ENCODE assay signal across 8 cellular contexts in the genomic region with DNA sequence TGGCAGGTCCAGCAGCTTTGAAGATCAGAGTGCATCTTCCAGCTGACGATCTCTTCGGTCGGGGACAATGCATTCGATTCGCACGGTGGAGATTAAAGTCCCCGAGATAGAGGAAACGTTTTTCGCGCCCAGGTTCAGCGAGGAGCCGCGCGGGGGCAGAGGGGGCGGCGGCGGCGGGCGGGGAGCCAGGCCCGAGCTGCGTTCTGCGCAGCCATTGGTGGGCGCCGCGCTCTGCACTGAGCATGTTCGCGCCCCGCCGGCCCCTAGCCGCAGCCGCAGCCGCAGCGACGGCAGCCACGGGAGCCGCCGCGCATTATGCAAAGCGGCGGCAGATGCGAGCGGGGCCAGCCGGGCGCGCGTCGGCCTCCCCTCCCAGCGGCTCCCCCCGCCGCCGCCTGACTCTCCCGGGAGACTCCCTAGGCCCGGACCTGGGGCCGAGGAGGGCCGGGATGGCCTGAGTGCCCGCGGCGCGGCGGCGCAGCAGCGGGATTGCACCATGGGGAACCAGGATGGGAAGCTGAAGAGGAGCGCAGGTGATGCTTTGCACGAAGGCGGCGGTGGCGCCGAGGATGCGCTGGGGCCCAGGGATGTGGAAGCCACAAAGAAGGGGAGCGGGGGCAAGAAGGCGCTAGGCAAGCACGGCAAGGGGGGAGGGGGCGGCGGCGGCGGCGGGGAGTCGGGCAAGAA. TPM values are rescaled to one million over a fixed set of nuclear protein-coding genes. Genes with fewer than 3 reads are reported as not detected.
DNase-seq lines count a peak whose midpoint lies in the region; ATAC-seq and TF ChIP-seq lines count a peak whose summit lies in the region.

A gene (plus strand): TSS at position 270 of the 687 bp plus-strand sequence. CDS start 227 bp downstream, at position 497.

- H3K36me3 ChIP-seq in left ventricle myocardium inferior (no peaks in the 10 kb centered on the region), prostate gland (no peaks in the 10 kb centered on the region)

- peaks cover 29% of the 10 kb centered on the region for H3K27me3 Mint-ChIP-seq in activated B cell treated with CpG ODN at 0.5 μM for 24 hours

- 2% methylated on average over 65 of the region's 78 CpGs for WGBS in prostate gland

- H3K4me1 ChIP-seq in left ventricle myocardium inferior (peaks cover 24% of the 10 kb centered on the region), prostate gland (replicated peaks) (no peaks in the 10 kb centered on the region)

- peak within 1 kb of the TSS; percentile 58 for H3K4me3 ChIP-seq in left ventricle myocardium inferior
- H3K4me3 ChIP-seq in prostate gland = peak within 1 kb of the TSS; percentile 20 to 22

- POLR2A ChIA-PET in activated B cell treated with CpG ODN at 0.5 μM for 24 hours (lab: Charles Lee) = no interaction called here

- TF ChIP-seq CTCF in activated B cell treated with CpG ODN at 0.5 μM for 24 hours (IDR thresholded peaks at IDR 0.05) = no peak
- TF ChIP-seq CTCF in left ventricle myocardium inferior (IDR thresholded peaks at IDR 0.05; ENCODE audit: borderline replicate concordance) = no peak
- no peak for TF ChIP-seq CTCF in prostate gland (IDR thresholded peaks at IDR 0.05)

- peaks cover 5% of the 10 kb centered on the region for H3K4me1 Mint-ChIP-seq in activated B cell treated with CpG ODN at 0.5 μM for 24 hours

- no peaks in the 10 kb centered on the region for H3K9me3 Mint-ChIP-seq in activated B cell treated with CpG ODN at 0.5 μM for 24 hours

- H3K27ac Mint-ChIP-seq in activated B cell treated with CpG ODN at 0.5 μM for 24 hours = no peak within 1 kb of the TSS

- H3K9me3 ChIP-seq in left ventricle myocardium inferior (replicated peaks) (no peaks in the 10 kb centered on the region), prostate gland (no peaks in the 10 kb centered on the region)

- TF ChIP-seq POLR2A in prostate gland (IDR thresholded peaks at IDR 0.05) = no peak

- peak within 1 kb of the TSS; percentile 13 for H3K4me3 Mint-ChIP-seq in activated B cell treated with CpG ODN at 0.5 μM for 24 hours

- H3K27ac ChIP-seq in left ventricle myocardium inferior (replicated peaks) (no peak within 1 kb of the TSS), prostate gland (no peak within 1 kb of the TSS)

- DNase-seq in DMS53 (lab: John Stamatoyannopoulos, UW) (peak; percentile 86), M059J (ENCODE audit: low read depth) (peak; percentile 71), activated B cell treated with CpG ODN at 0.5 μM for 24 hours (no peak), left ventricle myocardium inferior (no peak), prostate gland (ENCODE audit: low spot score) (no peak), SIG-M5 treated with dmso at 0.1 percent for 504 hours (lab: John Stamatoyannopoulos, UW; ENCODE audit: unreplicated experiment) (no peak), GM19240 (ENCODE audit: insufficient read length, low spot score) (no peak), NOMO-1 (lab: John Stamatoyannopoulos, UW; ENCODE audit: unreplicated experiment in 2 of 2) (no peak)

- ATAC-seq in activated B cell treated with CpG ODN at 0.5 μM for 24 hours (ENCODE audit: low read depth) = no peak

- H3K27me3 ChIP-seq in left ventricle myocardium inferior (ENCODE audit: low read depth) (peaks cover 100% of the 10 kb centered on the region), prostate gland (replicated peaks; ENCODE audit: insufficient read depth) (peaks cover 16% of the 10 kb centered on the region)

- intact Hi-C loops in activated B cell treated with CpG ODN at 0.5 μM for 24 hours (cut with micrococcal nuclease) = no loop called here
- intact Hi-C loops in left ventricle myocardium inferior (cut with micrococcal nuclease) = no loop called here
- intact Hi-C loops in prostate gland (cut with DNase I) = no loop called here

- CTCF ChIA-PET in activated B cell treated with CpG ODN at 0.5 μM for 24 hours (lab: Charles Lee) = no interaction called here

- H3K36me3 Mint-ChIP-seq in activated B cell treated with CpG ODN at 0.5 μM for 24 hours (ENCODE audit: low read depth) = no peaks in the 10 kb centered on the region

RNA-seq across cellular contexts. Expression of the gene that starts here (rescaled TPM):
- total RNA-seq in M059J (2014; rRNA removed; shearing (Covaris generic)) = 6.0 and 19.2 TPM in 2 replicates
- total RNA-seq in activated B cell treated with CpG ODN at 0.5 μM for 24 hours = not detected in 2 replicates
- not detected for total RNA-seq in left ventricle myocardium inferior
- 1 to 10 TPM in 1 of 2 donors, under 1 TPM in 1; 0.27 to 4.8 TPM for total RNA-seq in prostate gland

Comparison
In these comparisons a context has a peak if more than half of its experiments do, and no peak if none do; other contexts are left out.
1. DNase-seq: peak in DMS53 (single experiment) and M059J (single experiment); none in activated B cell treated with CpG ODN at 0.5 μM for 24 hours (single experiment), left ventricle myocardium inferior (single experiment), prostate gland (single experiment), SIG-M5 treated with dmso at 0.1 percent for 504 hours (single experiment), GM19240 (single experiment) and NOMO-1 (0 of 2).